Comparison of ENCODE assay signal across 9 cellular contexts in genomic region chr6:27757307-27757706, GRCh38.
DNase-seq lines count a peak whose midpoint lies in the region; ATAC-seq and TF ChIP-seq lines count a peak whose summit lies in the region.
"Had no signal": no experiment of that assay in that cellular context is flagged by ENCODE, and none has a peak within 500 bp of the region (broad histone marks: within the 10 kb centered on the region; RNA-seq: fewer than 3 reads in every experiment).

No MANE protein-coding gene starts in this region.

- H3K27ac ChIP-seq in KOPT-K1 (ENCODE audit: low read depth, low read length, poor library complexity, severe bottlenecking) = peak overlapping the region; percentile 82
- H3K27ac ChIP-seq in iPS-20b (ENCODE audit: low read length) = no peak overlapping the region

- H3K27ac Mint-ChIP-seq in CD14-positive monocyte = peak overlapping the region in 4 of 7 donors; percentile 4 to 54 (median 37)

- peak overlapping the region; percentile 56; the same call in 1 of the 2 replicates for H3K9ac ChIP-seq in iPS-20b (ENCODE audit: low read depth, low read length)

- peaks cover 0 to 5% (median 0%) of the 10 kb centered on the region in 7 donors for H3K9me3 Mint-ChIP-seq in CD14-positive monocyte

- peak overlapping the region; percentile 64 for H3K4me3 ChIP-seq in iPS-20b (ENCODE audit: low read length)

- no peak for DNase-seq in CD14-positive monocyte (ENCODE audit: low spot score)
- DNase-seq in activated gamma-delta T cell (lab: John Stamatoyannopoulos, UW) = peak; percentile 28
- peak in 2 of 3 donors; percentile 38 to 39 for DNase-seq in stimulated activated CD4-positive, alpha-beta T cell treated with anti-CD3 and anti-CD28 coated beads, TNF-alpha, amount 100 ng/mL, for 48 hours (ENCODE audit: low read depth in 3 of 3)
- DNase-seq in NCI-H526 treated with DMSO at 0.1 percent for 48 hours (lab: John Stamatoyannopoulos, UW) = no peak
- DNase-seq in DMS153 treated with DMSO at 0.1 percent for 48 hours (lab: John Stamatoyannopoulos, UW; ENCODE audit: unreplicated experiment) = no peak

- no peak for ATAC-seq in GM21367 (IDR thresholded peaks at IDR 0.05; ENCODE audit: unreplicated experiment)

- H3K4me1 ChIP-seq in iPS-20b (ENCODE audit: insufficient read depth, low read length) = peaks cover 11% of the 10 kb centered on the region; the same call in 1 of the 2 replicates
- H3K4me1 ChIP-seq: uterus had no signal

- H3K36me3 ChIP-seq in KOPT-K1 (ENCODE audit: insufficient read depth, low read length) = no peaks in the 10 kb centered on the region
- no peaks in the 10 kb centered on the region for H3K36me3 ChIP-seq in iPS-20b (ENCODE audit: insufficient read depth, low read depth, low read length)
- H3K36me3 ChIP-seq: uterus had no signal

- no peak for TF ChIP-seq CTCF in CD14-positive monocyte (IDR thresholded peaks at IDR 0.05)

- peak overlapping the region; percentile 73 to 87 for H3K4me3 Mint-ChIP-seq in CD14-positive monocyte

- H3K36me3 Mint-ChIP-seq in CD14-positive monocyte = peaks cover 0 to 3% of the 10 kb centered on the region in 2 donors

- intact Hi-C loops in CD14-positive monocyte (cut with micrococcal nuclease) = loop anchor here in 1 of 2 donors (5.0 to 10.0 kb wide), 4 partner anchors 50 to 1203 kb away; a partner anchor contains a TSS

- peaks cover 0 to 2% (median 0%) of the 10 kb centered on the region in 3 donors for H3K27me3 Mint-ChIP-seq in CD14-positive monocyte (ENCODE audit: low read depth in 3 of 3)

- peaks cover 80% of the 10 kb centered on the region for H3K27me3 ChIP-seq in iPS-20b (ENCODE audit: insufficient read depth, low read length)

- H3K4me1 Mint-ChIP-seq in CD14-positive monocyte = peaks cover 51% of the 10 kb centered on the region

- H3K9me3 ChIP-seq in KOPT-K1 (ENCODE audit: insufficient read depth, low read length, poor library complexity, severe bottlenecking) (no peaks in the 10 kb centered on the region), iPS-20b (ENCODE audit: insufficient read depth, low read depth, low read length) (no peaks in the 10 kb centered on the region)
- H3K9me3 ChIP-seq: uterus had no signal

Comparison
In these comparisons a context has a peak if more than half of its experiments do, and no peak if none do; other contexts are left out.
1. DNase-seq: peak in activated gamma-delta T cell (single experiment) and stimulated activated CD4-positive, alpha-beta T cell treated with anti-CD3 and anti-CD28 coated beads, TNF-alpha, amount 100 ng/mL, for 48 hours (2 of 3); none in CD14-positive monocyte (single experiment), NCI-H526 treated with DMSO at 0.1 percent for 48 hours (single experiment) and DMS153 treated with DMSO at 0.1 percent for 48 hours (single experiment).